9 cellular contexts compared by ENCODE assay signal in genomic region chr17:76716834-76717205, GRCh38. TPM values are rescaled to one million over a fixed set of nuclear protein-coding genes. Genes with fewer than 3 reads are reported as not detected.
DNase-seq lines count a peak whose midpoint lies in the region; ATAC-seq and TF ChIP-seq lines count a peak whose summit lies in the region.
"Had no signal": no experiment of that assay in that cellular context is flagged by ENCODE, and none has a peak within 500 bp of the region (broad histone marks: within the 10 kb centered on the region; RNA-seq: fewer than 3 reads in every experiment).

No MANE protein-coding gene starts in this region.

- intact Hi-C loops in naive thymus-derived CD4-positive, alpha-beta T cell (cut with micrococcal nuclease), result no loop called here

- peaks cover 47% of the 10 kb centered on the region for H3K36me3 Mint-ChIP-seq in chondrocyte (ENCODE audit: low read depth)
- peaks cover 0 to 44% (median 17%) of the 10 kb centered on the region in 5 donors for H3K36me3 Mint-ChIP-seq in naive thymus-derived CD4-positive, alpha-beta T cell

- no peaks in the 10 kb centered on the region for H3K9me3 Mint-ChIP-seq in chondrocyte (ENCODE audit: low read depth)
- no peaks in the 10 kb centered on the region for H3K9me3 Mint-ChIP-seq in naive thymus-derived CD4-positive, alpha-beta T cell

- ATAC-seq in naive thymus-derived CD4-positive, alpha-beta T cell, result no peak
- ATAC-seq in HG02588 (IDR thresholded peaks at IDR 0.05; ENCODE audit: unreplicated experiment) (no peak), HG02642 (IDR thresholded peaks at IDR 0.05; ENCODE audit: poor library complexity, unreplicated experiment) (no peak), HG02840 (IDR thresholded peaks at IDR 0.05; ENCODE audit: low FRiP score, unreplicated experiment) (no peak)

- CTCF ChIA-PET in naive thymus-derived CD4-positive, alpha-beta T cell (lab: Charles Lee), result interaction anchor here (1.0 to 1.8 kb wide), 2 partner anchors 93 to 194 kb away, joined by 3 to 5 read pairs; no protein-coding TSS in a partner anchor

- H3K27me3 ChIP-seq in KMS-11 (ENCODE audit: insufficient read depth, low read depth), result no peaks in the 10 kb centered on the region
- no peaks in the 10 kb centered on the region for H3K27me3 ChIP-seq in naive thymus-derived CD4-positive, alpha-beta T cell (ENCODE audit: control insufficient read depth in 2 of 2, insufficient read depth in 2 of 2, low read length in 2 of 2)

- peak overlapping the region; percentile 22; the same call in 1 of the 2 replicates for H3K9ac ChIP-seq in KMS-11

- H3K4me2 ChIP-seq in KMS-11, result peak overlapping the region; percentile 26

- POLR2A ChIA-PET in naive thymus-derived CD4-positive, alpha-beta T cell (lab: Charles Lee), result interaction anchor here (0.9 to 2.0 kb wide), 5 partner anchors 9 to 1308 kb away, joined by 3 to 17 read pairs (median 3); partner anchors contain the start of genes JMJD6 and METTL23

- no peaks in the 10 kb centered on the region for H3K9me3 ChIP-seq in naive thymus-derived CD4-positive, alpha-beta T cell (ENCODE audit: control insufficient read depth in 2 of 3, low read length in 3 of 3)

- H4K20me1 ChIP-seq in KMS-11 (ENCODE audit: insufficient read depth), result no peaks in the 10 kb centered on the region

- DNase-seq in AG10803 (ENCODE audit: low read depth), result peak; percentile 98
- no peak for DNase-seq in chondrocyte (ENCODE audit: low spot score)
- DNase-seq in naive thymus-derived CD4-positive, alpha-beta T cell, result no peak
- no peak for DNase-seq in stimulated activated naive CD4-positive, alpha-beta T cell treated with Interleukin-2 at 50 U/mL for 16 hours (lab: John Stamatoyannopoulos, UW)
- DNase-seq: H7 had no signal

- peak overlapping the region; percentile 90 for H3K27ac Mint-ChIP-seq in chondrocyte (ENCODE audit: unreplicated experiment)
- peak overlapping the region in 5 of 9 donors; percentile 31 to 82 (median 78) for H3K27ac Mint-ChIP-seq in naive thymus-derived CD4-positive, alpha-beta T cell

- peak overlapping the region; percentile 88 for H3K27ac ChIP-seq in KMS-11
- H3K27ac ChIP-seq in naive thymus-derived CD4-positive, alpha-beta T cell (ENCODE audit: low read depth, low read length), result no peak overlapping the region

- peaks cover 34% of the 10 kb centered on the region for H3K4me1 Mint-ChIP-seq in chondrocyte (ENCODE audit: low read depth)
- H3K4me1 Mint-ChIP-seq in naive thymus-derived CD4-positive, alpha-beta T cell, result peaks cover 31 to 51% (median 41%) of the 10 kb centered on the region in 7 donors

- H3K4me3 ChIP-seq in AG10803 (ENCODE audit: low read length), result peak overlapping the region; percentile 45
- no peak overlapping the region for H3K4me3 ChIP-seq in KMS-11 (IDR thresholded peaks at IDR 0.05; ENCODE audit: insufficient read depth, low read depth, low read length)
- no peak overlapping the region for H3K4me3 ChIP-seq in naive thymus-derived CD4-positive, alpha-beta T cell (ENCODE audit: low read length)

- H3K4me1 ChIP-seq in KMS-11 (ENCODE audit: low read depth, poor library complexity, severe bottlenecking), result peaks cover 59% of the 10 kb centered on the region
- H3K4me1 ChIP-seq in naive thymus-derived CD4-positive, alpha-beta T cell (ENCODE audit: control insufficient read depth in 2 of 2, insufficient read depth in 2 of 2, low read length in 2 of 2), result peaks cover 14 to 27% of the 10 kb centered on the region in 2 donors

- no peak overlapping the region for H2AFZ ChIP-seq in KMS-11 (ENCODE audit: low read depth)

- H3K36me3 ChIP-seq in KMS-11 (ENCODE audit: insufficient read depth), result peaks cover 31% of the 10 kb centered on the region; the same call in 1 of the 2 replicates
- peaks cover 19 to 74% (median 38%) of the 10 kb centered on the region in 3 experiments for H3K36me3 ChIP-seq in naive thymus-derived CD4-positive, alpha-beta T cell (ENCODE audit: control insufficient read depth in 2 of 3, insufficient read depth in 3 of 3, low read length in 3 of 3)

- no peaks in the 10 kb centered on the region for H3K27me3 Mint-ChIP-seq in chondrocyte (ENCODE audit: low read depth)
- no peaks in the 10 kb centered on the region for H3K27me3 Mint-ChIP-seq in naive thymus-derived CD4-positive, alpha-beta T cell

- H3K79me2 ChIP-seq in KMS-11 (ENCODE audit: insufficient read depth, low read depth), result peaks cover 4% of the 10 kb centered on the region

- H3K4me3 Mint-ChIP-seq in chondrocyte (ENCODE audit: unreplicated experiment), result peak overlapping the region; percentile 1
- H3K4me3 Mint-ChIP-seq in naive thymus-derived CD4-positive, alpha-beta T cell, result peak overlapping the region in 1 of 10 donors; percentile 47

- TF ChIP-seq CTCF in AG10803 (conservative IDR thresholded peaks at IDR 0.05; ENCODE audit: low read length), result no peak
- no peak for TF ChIP-seq CTCF in KMS-11 (conservative IDR thresholded peaks at IDR 0.05; ENCODE audit: low read depth, low read length)
- TF ChIP-seq CTCF in chondrocyte (IDR thresholded peaks at IDR 0.05), result no peak

RNA-seq across cellular contexts. Expression of gene MXRA7, which starts 6.1 kb away (rescaled TPM):
- 141 to 200 TPM (median 197 TPM) in 3 replicates for total RNA-seq in chondrocyte
- total RNA-seq in naive thymus-derived CD4-positive, alpha-beta T cell, result 1 to 10 TPM; 2.1 to 7.5 (median 2.8) TPM
- polyA plus RNA-seq in naive thymus-derived CD4-positive, alpha-beta T cell, result 1 to 10 TPM; 1.8 to 2.7 TPM

RNA-seq across cellular contexts. Expression of gene JMJD6, which starts 9.6 kb away (rescaled TPM):
- total RNA-seq in chondrocyte, result 22.4 to 27.2 TPM (median 25.0 TPM) in 3 replicates
- 100 to 1,000 TPM in 2 of 5 experiments, 10 to 100 TPM in 3; 39.9 to 132 (median 58.3) TPM for total RNA-seq in naive thymus-derived CD4-positive, alpha-beta T cell
- 10 to 100 TPM; 18.5 to 44.3 TPM for polyA plus RNA-seq in naive thymus-derived CD4-positive, alpha-beta T cell

RNA-seq across cellular contexts. Expression of gene METTL23, which starts 9.8 kb away (rescaled TPM):
- 24.3 to 28.4 TPM (median 27.0 TPM) in 3 replicates for total RNA-seq in chondrocyte
- 10 to 100 TPM; 39.6 to 74.0 (median 44.2) TPM for total RNA-seq in naive thymus-derived CD4-positive, alpha-beta T cell
- 100 to 1,000 TPM; 147 to 152 TPM for polyA plus RNA-seq in naive thymus-derived CD4-positive, alpha-beta T cell

RNA-seq across cellular contexts. Expression of gene SRSF2, which starts 20.3 kb away (rescaled TPM):
- total RNA-seq in chondrocyte, result 94.4 to 183 TPM (median 95.2 TPM) in 3 replicates
- 100 to 1,000 TPM; 327 to 363 (median 351) TPM for total RNA-seq in naive thymus-derived CD4-positive, alpha-beta T cell
- 100 to 1,000 TPM; 104 to 126 TPM for polyA plus RNA-seq in naive thymus-derived CD4-positive, alpha-beta T cell

RNA-seq across cellular contexts. Expression of gene MFSD11, which starts 21.1 kb away (rescaled TPM):
- total RNA-seq in chondrocyte, result 30.3 to 33.6 TPM (median 31.1 TPM) in 3 replicates
- 10 to 100 TPM; 24.4 to 33.7 (median 32.0) TPM for total RNA-seq in naive thymus-derived CD4-positive, alpha-beta T cell
- 10 to 100 TPM; 17.3 to 25.4 TPM for polyA plus RNA-seq in naive thymus-derived CD4-positive, alpha-beta T cell

Comparison
In these comparisons a context has a peak if more than half of its experiments do, and no peak if none do; other contexts are left out.
1. RNA of gene MXRA7, which starts 6.1 kb away (total RNA-seq): 141 to 200 TPM in chondrocyte; 2.1 to 7.5 TPM in naive thymus-derived CD4-positive, alpha-beta T cell; every median in the first group is over 10 times any median in the second.